In the genomic region with DNA sequence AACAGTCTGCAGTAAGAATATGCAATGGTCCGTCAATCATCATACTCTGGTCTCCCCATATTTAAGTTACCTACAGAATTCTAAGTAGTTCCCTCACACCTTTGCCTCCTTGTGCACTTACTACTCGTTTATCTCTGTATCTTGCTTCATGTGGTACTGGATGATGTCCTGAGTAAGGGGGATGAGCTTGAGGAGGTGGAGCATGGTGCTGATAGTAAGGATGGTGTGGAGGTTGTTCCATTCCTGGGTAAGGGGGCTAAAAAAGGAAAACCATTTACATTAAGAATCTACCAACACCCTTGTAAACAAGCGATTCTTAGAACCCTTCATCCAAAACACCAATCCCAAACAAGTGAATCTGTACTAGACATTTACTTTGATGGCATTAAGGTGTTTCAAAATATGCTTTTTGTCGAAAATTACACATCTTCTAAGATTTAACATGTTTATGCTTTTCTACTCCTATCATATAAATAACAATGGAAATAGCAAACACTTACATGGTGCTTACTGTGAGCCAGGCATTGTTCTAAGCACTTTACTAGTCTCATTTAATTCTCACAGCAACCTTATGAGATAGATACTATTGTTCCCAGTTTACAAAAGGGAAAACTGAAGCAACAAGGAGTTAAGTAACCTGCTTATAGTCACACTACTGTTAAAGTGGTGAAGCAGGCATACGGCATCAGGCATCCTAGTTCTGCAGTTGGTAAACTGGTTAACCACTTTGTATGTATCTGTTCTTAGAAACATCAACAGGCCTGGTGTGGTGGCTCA, we compare ENCODE assay signal across 25 cellular contexts.
"Had no signal": no experiment of that assay in that cellular context is flagged by ENCODE, and none has a peak within 500 bp of the region (broad histone marks: within the 10 kb centered on the region; RNA-seq: fewer than 3 reads in every experiment).

No MANE protein-coding gene starts in this region.

- H3K4me1 ChIP-seq: ascending aorta, breast epithelium, foreskin keratinocyte, right atrium auricular region, tibial nerve had no signal

- H3K9me3 Mint-ChIP-seq: activated T-cell treated with anti-CD3 and anti-CD28 coated beads, Interleukin-2, amount 50 U/mL, for 4 hours; dendritic cell treated with granulocyte-macrophage colony-stimulating factor and Interleukin-4, amounts not matched to agents 40 ng/mL and 50 ng/mL, for 4 days; natural killer cell treated with Interleukin-12 subunit alpha and Interleukin-12 subunit beta and Interleukin-15 and Interleukin-18, amount 100 ng/mL, for 72 hours; stimulated activated naive B cell treated with anti-CD40 and anti-IgM and Interleukin-4, amounts not matched to agents 10 μg/mL and 1 μg/mL and 100 μg/mL, for 72 hours had no signal

- H3K27me3 Mint-ChIP-seq: activated CD8-positive, alpha-beta memory T cell treated with anti-CD3 and anti-CD28 coated beads, Interleukin-2, amount 10 ng/mL, durations not matched to agents 7 days and 5 days; dendritic cell treated with granulocyte-macrophage colony-stimulating factor and Interleukin-4, amounts not matched to agents 40 ng/mL and 50 ng/mL, for 4 days; natural killer cell treated with Interleukin-12 subunit alpha and Interleukin-12 subunit beta and Interleukin-15 and Interleukin-18, amount 100 ng/mL, for 72 hours; stimulated activated naive B cell treated with anti-CD40 and anti-IgM and Interleukin-4, amounts not matched to agents 10 μg/mL and 1 μg/mL and 100 μg/mL, for 72 hours had no signal

- H3K9me3 ChIP-seq: ascending aorta, breast epithelium, right atrium auricular region, tibial nerve had no signal

- ATAC-seq: activated CD4-positive, CD25-positive, alpha-beta regulatory T cell treated with anti-CD3 and anti-CD28 coated beads, Interleukin-2, amount 50 U/mL, for 24 hours; activated CD8-positive, alpha-beta memory T cell treated with anti-CD3 and anti-CD28 coated beads, Interleukin-2, amount 10 ng/mL, durations not matched to agents 7 days and 5 days; activated T-cell treated with anti-CD3 and anti-CD28 coated beads, Interleukin-2, amount 50 U/mL, for 4 hours; foreskin keratinocyte; left ventricle myocardium superior; natural killer cell treated with Interleukin-12 subunit alpha and Interleukin-12 subunit beta and Interleukin-15 and Interleukin-18, amount 100 ng/mL, for 72 hours; stimulated activated naive B cell treated with anti-CD40 and anti-IgM and Interleukin-4, amounts not matched to agents 10 μg/mL and 1 μg/mL and 100 μg/mL, for 72 hours had no signal

- H3K27me3 ChIP-seq: ascending aorta, breast epithelium, foreskin keratinocyte, right atrium auricular region, tibial nerve had no signal

- H3K27ac Mint-ChIP-seq: activated CD8-positive, alpha-beta memory T cell treated with anti-CD3 and anti-CD28 coated beads, Interleukin-2, amount 10 ng/mL, durations not matched to agents 7 days and 5 days; dendritic cell treated with granulocyte-macrophage colony-stimulating factor and Interleukin-4, amounts not matched to agents 40 ng/mL and 50 ng/mL, for 4 days; natural killer cell treated with Interleukin-12 subunit alpha and Interleukin-12 subunit beta and Interleukin-15 and Interleukin-18, amount 100 ng/mL, for 72 hours; stimulated activated naive B cell treated with anti-CD40 and anti-IgM and Interleukin-4, amounts not matched to agents 10 μg/mL and 1 μg/mL and 100 μg/mL, for 72 hours had no signal

- H3K4me3 Mint-ChIP-seq: activated CD8-positive, alpha-beta memory T cell treated with anti-CD3 and anti-CD28 coated beads, Interleukin-2, amount 10 ng/mL, durations not matched to agents 7 days and 5 days; activated T-cell treated with anti-CD3 and anti-CD28 coated beads, Interleukin-2, amount 50 U/mL, for 4 hours; dendritic cell treated with granulocyte-macrophage colony-stimulating factor and Interleukin-4, amounts not matched to agents 40 ng/mL and 50 ng/mL, for 4 days; natural killer cell treated with Interleukin-12 subunit alpha and Interleukin-12 subunit beta and Interleukin-15 and Interleukin-18, amount 100 ng/mL, for 72 hours; stimulated activated naive B cell treated with anti-CD40 and anti-IgM and Interleukin-4, amounts not matched to agents 10 μg/mL and 1 μg/mL and 100 μg/mL, for 72 hours had no signal

- DNase-seq: activated CD4-positive, alpha-beta T cell treated with anti-CD3 and anti-CD28 coated beads, Interleukin-2, amount 50 U/mL, for 4 hours; activated CD8-positive, alpha-beta memory T cell treated with anti-CD3 and anti-CD28 coated beads, Interleukin-2, amount 10 ng/mL, durations not matched to agents 7 days and 5 days; activated gamma-delta T cell; activated T-cell treated with anti-CD3 and anti-CD28 coated beads, Interleukin-2, amount 50 U/mL, for 4 hours; effector memory CD4-positive, alpha-beta T cell; foreskin keratinocyte; glutamatergic neuron; hypothalamus; kidney glomerular epithelial cell; left ventricle myocardium superior; mesenchymal stem cell; nucleus accumbens; stimulated activated CD4-positive, alpha-beta T cell treated with anti-CD3 and anti-CD28 coated beads, Interleukin-15, amount 100 ng/mL, for 24 hours; stimulated activated CD4-positive, alpha-beta T cell treated with anti-CD3 and anti-CD28 coated beads, Interleukin-4, amount 100 ng/mL, for 1 hour; stimulated activated naive B cell treated with anti-CD40 and anti-IgM and Interleukin-4, amounts not matched to agents 10 μg/mL and 1 μg/mL and 100 μg/mL, for 72 hours; substantia nigra; SW 1271 had no signal

- H3K4me3 ChIP-seq: ascending aorta, breast epithelium, right atrium auricular region, skin epidermis, tibial nerve had no signal

- H3K27ac ChIP-seq: ascending aorta, breast epithelium, foreskin keratinocyte, right atrium auricular region, skin epidermis, tibial nerve had no signal
